ENCODE assay signal across 17 cellular contexts in genomic region chr12:113582521-113583218, GRCh38.
A peak's percentile ranks its signal among the peaks of the same experiment; 100 is the strongest.
DNase-seq lines count a peak whose midpoint lies in the region; ATAC-seq and TF ChIP-seq lines count a peak whose summit lies in the region.
"Had no signal": no experiment of that assay in that cellular context is flagged by ENCODE, and none has a peak within 500 bp of the region (broad histone marks: within the 10 kb centered on the region; RNA-seq: fewer than 3 reads in every experiment).

No MANE protein-coding gene starts in this region.

- no peak overlapping the region for H3K4me2 ChIP-seq in GM23248 (ENCODE audit: unreplicated experiment)

- H3K9me3 ChIP-seq in GM23248 (ENCODE audit: low read depth): no peaks in the 10 kb centered on the region
- H3K9me3 ChIP-seq: neutrophil had no signal

- TF ChIP-seq CTCF in natural killer cell (IDR thresholded peaks at IDR 0.05) (no peak), WTC11 (IDR thresholded peaks at IDR 0.05) (no peak)

- no peaks in the 10 kb centered on the region for H3K4me1 Mint-ChIP-seq in natural killer cell treated with Interleukin-12 subunit alpha and Interleukin-12 subunit beta and Interleukin-15 and Interleukin-18, amount 100 ng/mL, for 72 hours (ENCODE audit: low read depth in 2 of 2)
- no peaks in the 10 kb centered on the region for H3K4me1 Mint-ChIP-seq in natural killer cell
- H3K4me1 Mint-ChIP-seq in WTC11: peaks cover 35% of the 10 kb centered on the region
- H3K4me1 Mint-ChIP-seq: memory B cell had no signal

- H3K4me3 ChIP-seq in GM23248: no peak overlapping the region
- H3K4me3 ChIP-seq: SK-N-MC had no signal

- POLR2A ChIA-PET in WTC11 (lab: Charles Lee): no interaction called here

- no peak overlapping the region for H3K4me3 Mint-ChIP-seq in natural killer cell treated with Interleukin-12 subunit alpha and Interleukin-12 subunit beta and Interleukin-15 and Interleukin-18, amount 100 ng/mL, for 72 hours
- H3K4me3 Mint-ChIP-seq in natural killer cell: no peak overlapping the region
- no peak overlapping the region for H3K4me3 Mint-ChIP-seq in WTC11
- H3K4me3 Mint-ChIP-seq: memory B cell had no signal

- no peak overlapping the region for H3K27ac Mint-ChIP-seq in natural killer cell treated with Interleukin-12 subunit alpha and Interleukin-12 subunit beta and Interleukin-15 and Interleukin-18, amount 100 ng/mL, for 72 hours
- no peak overlapping the region for H3K27ac Mint-ChIP-seq in natural killer cell
- no peak overlapping the region for H3K27ac Mint-ChIP-seq in WTC11
- H3K27ac Mint-ChIP-seq: memory B cell had no signal

- H2AFZ ChIP-seq in GM23248: no peak overlapping the region

- 8 to 18% methylated on average over 5 of the region's 5 CpGs for WGBS in GM23248 (ENCODE audit: low coverage in 1 of 2, low lambda C conversion rate in 2 of 2, missing lambda C conversion rate in 2 of 2), 2 experiments

- H4K20me1 ChIP-seq in GM23248 (ENCODE audit: insufficient read depth): no peaks in the 10 kb centered on the region

- CTCF ChIA-PET in WTC11 (lab: Charles Lee): interaction anchor here (1.8 kb wide), 1 partner anchor 121 kb away, joined by 7 read pairs; no protein-coding TSS in a partner anchor

- DNase-seq in natural killer cell treated with Interleukin-12 subunit alpha and Interleukin-12 subunit beta and Interleukin-15 and Interleukin-18, amount 100 ng/mL, for 72 hours (ENCODE audit: low spot score): no peak
- DNase-seq in natural killer cell (no peak), NCI-H524 (lab: John Stamatoyannopoulos, UW) (peak; percentile 45 to 84), WTC11 (ENCODE audit: low spot score) (no peak), GM23248 (no peak), DMS153 treated with DMSO at 0.1 percent for 48 hours (lab: John Stamatoyannopoulos, UW; ENCODE audit: unreplicated experiment) (no peak)
- DNase-seq in activated CD4-positive, CD25-positive, alpha-beta regulatory T cell (lab: John Stamatoyannopoulos, UW): no peak
- DNase-seq: activated gamma-delta T cell; anterior cingulate cortex; H7; NK-92 treated with Interleukin-12 subunit alpha and Interleukin-12 subunit beta, amount 100 ng/mL, for 24 hours; stimulated activated CD4-positive, alpha-beta T cell treated with anti-CD3 and anti-CD28 coated beads, Interleukin-2, amount 100 ng/mL, for 24 hours had no signal

- H3K9me3 Mint-ChIP-seq in natural killer cell treated with Interleukin-12 subunit alpha and Interleukin-12 subunit beta and Interleukin-15 and Interleukin-18, amount 100 ng/mL, for 72 hours: peaks cover 4% of the 10 kb centered on the region
- H3K9me3 Mint-ChIP-seq in natural killer cell (peaks cover 2 to 4% of the 10 kb centered on the region in 2 donors), WTC11 (peaks cover 32% of the 10 kb centered on the region)

- no peak overlapping the region for H3K9ac ChIP-seq in GM23248

- intact Hi-C loops in natural killer cell (cut with micrococcal nuclease): no loop called here

- in situ Hi-C loops in GM23248 (cut with MboI): no loop called here

- H3K4me1 ChIP-seq in GM23248 (ENCODE audit: insufficient read depth): no peaks in the 10 kb centered on the region

- H3K36me3 Mint-ChIP-seq in natural killer cell treated with Interleukin-12 subunit alpha and Interleukin-12 subunit beta and Interleukin-15 and Interleukin-18, amount 100 ng/mL, for 72 hours: peaks cover 6% of the 10 kb centered on the region
- H3K36me3 Mint-ChIP-seq in natural killer cell (no peaks in the 10 kb centered on the region), WTC11 (peaks cover 31% of the 10 kb centered on the region)

- no peaks in the 10 kb centered on the region for H3K36me3 ChIP-seq in GM23248 (ENCODE audit: low read depth)
- H3K36me3 ChIP-seq: neutrophil had no signal

- no peaks in the 10 kb centered on the region for H3K27me3 ChIP-seq in GM23248 (replicated peaks; ENCODE audit: insufficient read depth)

- H3K27ac ChIP-seq in GM23248: no peak overlapping the region
- H3K27ac ChIP-seq: neutrophil, SK-N-MC had no signal

- H3F3A ChIP-seq in GM23248 (ENCODE audit: insufficient read depth): no peaks in the 10 kb centered on the region

- peaks cover 15 to 25% of the 10 kb centered on the region in 2 donors for H3K27me3 Mint-ChIP-seq in natural killer cell treated with Interleukin-12 subunit alpha and Interleukin-12 subunit beta and Interleukin-15 and Interleukin-18, amount 100 ng/mL, for 72 hours
- peaks cover 0 to 18% of the 10 kb centered on the region in 2 donors for H3K27me3 Mint-ChIP-seq in natural killer cell (ENCODE audit: low read depth in 2 of 2)
- peaks cover 5% of the 10 kb centered on the region for H3K27me3 Mint-ChIP-seq in WTC11 (ENCODE audit: low read depth)

- ATAC-seq in natural killer cell treated with Interleukin-12 subunit alpha and Interleukin-12 subunit beta and Interleukin-15 and Interleukin-18, amount 100 ng/mL, for 72 hours: peak; percentile 15 to 39
- no peak for ATAC-seq in natural killer cell
- peak; percentile 14; the same call in 1 of the 2 replicates for ATAC-seq in WTC11
- no peak for ATAC-seq in GM18873 (IDR thresholded peaks at IDR 0.05; ENCODE audit: low FRiP score, unreplicated experiment)
- ATAC-seq: sciatic nerve had no signal

- H3K9me2 ChIP-seq in GM23248 (ENCODE audit: insufficient read depth): no peaks in the 10 kb centered on the region

- no peaks in the 10 kb centered on the region for H3K79me2 ChIP-seq in GM23248 (ENCODE audit: insufficient read depth)

TF ChIP-seq in WTC11, 78 proteins besides CTCF, POLR2A, EP300 and RAD21:
- TF ChIP-seq TEAD4 (CRISPR knock-in tag; IDR thresholded peaks at IDR 0.05): no peak
- TF ChIP-seq TP53 (CRISPR knock-in tag; IDR thresholded peaks at IDR 0.05): no peak
TF ChIP-seq in WTC11: peak in this region for 0.

Comparison
In these comparisons a context has a peak if more than half of its experiments do, and no peak if none do; other contexts are left out.
1. ATAC-seq: peak in natural killer cell treated with Interleukin-12 subunit alpha and Interleukin-12 subunit beta and Interleukin-15 and Interleukin-18, amount 100 ng/mL, for 72 hours (2 of 2) and WTC11 (single experiment); none in natural killer cell (0 of 3) and GM18873 (single experiment).
2. DNase-seq: peak in NCI-H524 (2 of 2); none in natural killer cell treated with Interleukin-12 subunit alpha and Interleukin-12 subunit beta and Interleukin-15 and Interleukin-18, amount 100 ng/mL, for 72 hours (single experiment), natural killer cell (single experiment), WTC11 (single experiment), GM23248 (single experiment), DMS153 treated with DMSO at 0.1 percent for 48 hours (single experiment) and activated CD4-positive, CD25-positive, alpha-beta regulatory T cell (0 of 4).